ENCODE assay signal across 8 cellular contexts in genomic region chr1:59290173-59290954, GRCh38. TPM values are rescaled to one million over a fixed set of nuclear protein-coding genes. Genes with fewer than 3 reads are reported as not detected.
DNase-seq lines count a peak whose midpoint lies in the region; ATAC-seq and TF ChIP-seq lines count a peak whose summit lies in the region.

No MANE protein-coding gene starts in this region.

- H3K9me3 ChIP-seq in Panc1 (ENCODE audit: control insufficient read depth, insufficient read depth, low read depth, low read length) (no peaks in the 10 kb centered on the region), esophagus squamous epithelium (no peaks in the 10 kb centered on the region)

- intact Hi-C loops in Panc1 (cut with micrococcal nuclease; ENCODE audit: unreplicated experiment) = no loop called here
- intact Hi-C loops in esophagus squamous epithelium (cut with DNase I) = loop anchor here (10.0 kb wide), 2 partner anchors 404 to 506 kb away; partner anchors contain the start of gene JUN
- intact Hi-C loops in sciatic nerve (cut with DNase I) = no loop called here
- intact Hi-C loops in posterior vena cava (cut with DNase I) = loop anchor here (10.0 kb wide), 2 partner anchors 104 to 414 kb away; no protein-coding TSS in a partner anchor

- no peak for TF ChIP-seq POLR2A in esophagus squamous epithelium (IDR thresholded peaks at IDR 0.05)

- no peaks in the 10 kb centered on the region for H3K27me3 ChIP-seq in Panc1 (ENCODE audit: control insufficient read depth, insufficient read depth, low read length)
- H3K27me3 ChIP-seq in esophagus squamous epithelium = no peaks in the 10 kb centered on the region

- H3K36me3 ChIP-seq in Panc1 (ENCODE audit: control insufficient read depth, insufficient read depth, low read length) (no peaks in the 10 kb centered on the region), esophagus squamous epithelium (no peaks in the 10 kb centered on the region)

- CTCF ChIA-PET in Panc1 (lab: Charles Lee) = interaction anchor here (0.6 kb wide), 1 partner anchor 588 kb away, joined by 12 read pairs; no protein-coding TSS in a partner anchor

- in situ Hi-C loops in Panc1 (cut with HindIII; ENCODE audit: low pct_unique_long_range_greater_than_20kb, low sequenced_read_pairs) = no loop called here

- TF ChIP-seq CTCF in Panc1 (IDR thresholded peaks at IDR 0.05) = peak; percentile 77
- peak in 5 of 6 experiments; percentile 17 to 47 (median 20) for TF ChIP-seq CTCF in esophagus squamous epithelium (IDR thresholded peaks at IDR 0.05)

- BruUV-seq in Panc1 (replicated peaks; lab: Mats Ljungman, UMichigan) = no TSS peak

- H3K27ac ChIP-seq in Panc1 (ENCODE audit: low read length) (no peak overlapping the region), esophagus squamous epithelium (no peak overlapping the region)

- POLR2A ChIA-PET in Panc1 (lab: Charles Lee) = no interaction called here

- DNase-seq in GDM1 (lab: John Stamatoyannopoulos, UW) (peak; percentile 17), Panc1 (ENCODE audit: low read depth, low spot score) (peak; percentile 36), esophagus squamous epithelium (lab: John Stamatoyannopoulos, UW) (no peak), sciatic nerve (ENCODE audit: low spot score) (no peak), posterior vena cava (ENCODE audit: low spot score) (no peak)
- DNase-seq in stimulated activated CD4-positive, alpha-beta T cell treated with anti-CD3 and anti-CD28 coated beads, Interleukin-12 subunit alpha, Interleukin-12 subunit beta, amount 100 ng/mL, for 4 hours = no peak

- ATAC-seq in GM19452 (IDR thresholded peaks at IDR 0.05; ENCODE audit: unreplicated experiment) (peak; percentile 67), HG03432 (IDR thresholded peaks at IDR 0.05; ENCODE audit: unreplicated experiment) (peak; percentile 84), Panc1 (peak; percentile 93), sciatic nerve (peak; percentile 11)

- H3K4me1 ChIP-seq in Panc1 (ENCODE audit: control insufficient read depth, insufficient read depth, low read length) = peaks cover 2% of the 10 kb centered on the region; the same call in 1 of the 2 replicates
- H3K4me1 ChIP-seq in esophagus squamous epithelium = peaks cover 0 to 25% (median 0%) of the 10 kb centered on the region in 3 donors

- H3K4me3 ChIP-seq in Panc1 (ENCODE audit: low read depth in 2 of 2, low read length in 2 of 2) (no peak overlapping the region), esophagus squamous epithelium (no peak overlapping the region)

- WGBS in esophagus squamous epithelium, 2 donors = 70 to 75% methylated on average over 5 to 8 of the region's 9 CpGs

RNA-seq across cellular contexts. Expression of gene FGGY, which starts 6.5 kb away (rescaled TPM):
- total RNA-seq in Panc1 (2021; ENCODE audit: unreplicated experiment) = 15.5 TPM
- 9.0 TPM for polyA plus RNA-seq in Panc1 (2012; ENCODE audit: insufficient read length)
- total RNA-seq in esophagus squamous epithelium = 10 to 100 TPM in 1 of 4 donors, 1 to 10 TPM in 3; 6.0 to 18.1 (median 9.3) TPM
- total RNA-seq in sciatic nerve = 41.1 TPM
- 10 to 100 TPM; 14.6 to 24.7 TPM for total RNA-seq in posterior vena cava

Comparison
In these comparisons a context has a peak if more than half of its experiments do, and no peak if none do; other contexts are left out.
1. DNase-seq: peak in GDM1 (single experiment) and Panc1 (single experiment); none in esophagus squamous epithelium (single experiment), sciatic nerve (single experiment), stimulated activated CD4-positive, alpha-beta T cell treated with anti-CD3 and anti-CD28 coated beads, Interleukin-12 subunit alpha, Interleukin-12 subunit beta, amount 100 ng/mL, for 4 hours (single experiment) and posterior vena cava (single experiment).
2. ATAC-seq: peak in every context shown above with its lines; median percentile 93 in Panc1; 84 in HG03432; 67 in GM19452; 11 in sciatic nerve.
3. intact Hi-C loops: an anchor here in esophagus squamous epithelium (10.0 kb wide) and posterior vena cava (10.0 kb wide); none called in Panc1 and sciatic nerve.